ENCODE assay signal across 42 cellular contexts in the genomic region with DNA sequence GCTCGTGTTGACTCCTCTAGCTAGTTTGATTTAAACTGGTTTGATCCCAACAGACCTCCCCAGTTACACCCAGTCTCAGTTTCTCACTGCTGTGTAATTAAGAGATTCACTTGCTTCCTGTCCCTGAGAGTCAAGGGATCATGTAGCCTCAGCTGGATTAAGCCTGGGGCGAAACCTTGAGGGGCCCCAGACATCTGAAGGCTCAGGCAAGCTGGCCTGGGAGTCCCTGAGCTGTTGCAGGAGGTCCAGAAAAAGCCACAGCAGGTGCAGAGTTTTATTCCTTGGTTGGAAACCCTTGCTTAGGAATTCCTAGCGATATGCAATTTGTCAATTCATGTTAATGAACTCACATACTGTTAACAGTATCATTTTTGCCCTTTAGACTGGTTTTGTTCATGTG. TPM values are rescaled to one million over a fixed set of nuclear protein-coding genes. Genes with fewer than 3 reads are reported as not detected.
"Had no signal": no experiment of that assay in that cellular context is flagged by ENCODE, and none has a peak within 500 bp of the region (broad histone marks: within the 10 kb centered on the region; RNA-seq: fewer than 3 reads in every experiment).

No MANE protein-coding gene starts in this region.

- H3K9me3 ChIP-seq: body of pancreas, MG63 had no signal

- H3K27ac ChIP-seq: body of pancreas, breast epithelium, RWPE1, VCaP had no signal

- ATAC-seq: activated CD8-positive, alpha-beta memory T cell treated with anti-CD3 and anti-CD28 coated beads, Interleukin-2, amount 10 ng/mL, durations not matched to agents 7 days and 5 days; activated T-cell treated with anti-CD3 and anti-CD28 coated beads, Interleukin-2, amount 50 U/mL, for 72 hours; activated T-helper 17 cell treated with anti-CD3 and anti-CD28 coated beads, Interleukin-2, amount 50 U/mL, for 72 hours; body of pancreas; PC-3; Right ventricle myocardium inferior had no signal

- DNase-seq: activated CD4-positive, alpha-beta memory T cell treated with anti-CD3 and anti-CD28 coated beads, Interleukin-2, amount 10 ng/mL, durations not matched to agents 7 days and 5 days; activated CD4-positive, alpha-beta T cell treated with anti-CD3 and anti-CD28 coated beads for 1 hour; activated CD4-positive, alpha-beta T cell treated with anti-CD3 and anti-CD28 coated beads for 48 hours; activated CD4-positive, CD25-positive, alpha-beta regulatory T cell; activated CD8-positive, alpha-beta memory T cell treated with anti-CD3 and anti-CD28 coated beads for 24 hours; activated CD8-positive, alpha-beta memory T cell treated with anti-CD3 and anti-CD28 coated beads, Interleukin-2, amount 10 ng/mL, durations not matched to agents 7 days and 5 days; activated CD8-positive, alpha-beta memory T cell treated with anti-CD3 and anti-CD28 coated beads, Interleukin-2, amount 50 U/mL, for 48 hours; activated effector memory CD4-positive, alpha-beta T cell treated with anti-CD3 and anti-CD28 coated beads, Interleukin-2, amount 50 U/mL, for 16 hours; activated naive CD4-positive, alpha-beta T cell; activated naive CD8-positive, alpha-beta T cell treated with anti-CD3 and anti-CD28 coated beads, Interleukin-2, amount 10 ng/mL, durations not matched to agents 7 days and 5 days; activated T-cell treated with anti-CD3 and anti-CD28 coated beads, Interleukin-2, amount 50 U/mL, for 72 hours; amygdala; body of pancreas; caudate nucleus; Kasumi-1; KG1; MG63; NCI-H1048; NCI-H1105 treated with DMSO at 0.1 percent for 48 hours; NCI-H1436; NCI-H1694; NCI-H1930; NCI-H2081 treated with DMSO at 0.1 percent for 48 hours; NCI-H226; NCI-H446 treated with DMSO at 0.1 percent for 48 hours; NCI-H524; NCI-H69; NK-92 treated with Interleukin-12 subunit alpha and Interleukin-12 subunit beta, amount 100 ng/mL, for 24 hours; PC-3; SIG-M5; SW 1271; T-helper 1 cell; T-helper 2 cell; T-helper 9 cell had no signal

- H3K36me3 ChIP-seq: breast epithelium, MG63 had no signal

- H3K27me3 Mint-ChIP-seq: activated CD4-positive, alpha-beta memory T cell treated with anti-CD3 and anti-CD28 coated beads, Interleukin-2, amount 10 ng/mL, durations not matched to agents 7 days and 5 days; activated T-helper 17 cell treated with anti-CD3 and anti-CD28 coated beads, Interleukin-2, amount 50 U/mL, for 72 hours had no signal

- H3K4me1 Mint-ChIP-seq: activated CD4-positive, alpha-beta memory T cell treated with anti-CD3 and anti-CD28 coated beads, Interleukin-2, amount 10 ng/mL, durations not matched to agents 7 days and 5 days; activated CD8-positive, alpha-beta memory T cell treated with anti-CD3 and anti-CD28 coated beads, Interleukin-2, amount 10 ng/mL, durations not matched to agents 7 days and 5 days; activated naive CD4-positive, alpha-beta T cell treated with anti-CD3 and anti-CD28 coated beads, Interleukin-2, amount 50 U/mL, for 24 hours; activated naive CD8-positive, alpha-beta T cell treated with anti-CD3 and anti-CD28 coated beads, Interleukin-2, amount 10 ng/mL, durations not matched to agents 7 days and 5 days; activated T-helper 17 cell treated with anti-CD3 and anti-CD28 coated beads, Interleukin-2, amount 50 U/mL, for 72 hours had no signal

- H3K9me3 Mint-ChIP-seq: activated T-helper 17 cell treated with anti-CD3 and anti-CD28 coated beads, Interleukin-2, amount 50 U/mL, for 72 hours had no signal

- H3K4me1 ChIP-seq: body of pancreas, breast epithelium had no signal

- H3K4me3 Mint-ChIP-seq: activated CD4-positive, alpha-beta memory T cell treated with anti-CD3 and anti-CD28 coated beads, Interleukin-2, amount 10 ng/mL, durations not matched to agents 7 days and 5 days; activated CD8-positive, alpha-beta memory T cell treated with anti-CD3 and anti-CD28 coated beads, Interleukin-2, amount 10 ng/mL, durations not matched to agents 7 days and 5 days; activated naive CD4-positive, alpha-beta T cell treated with anti-CD3 and anti-CD28 coated beads, Interleukin-2, amount 50 U/mL, for 24 hours; activated naive CD8-positive, alpha-beta T cell treated with anti-CD3 and anti-CD28 coated beads, Interleukin-2, amount 10 ng/mL, durations not matched to agents 7 days and 5 days; activated T-cell treated with anti-CD3 and anti-CD28 coated beads, Interleukin-2, amount 50 U/mL, for 72 hours; activated T-helper 17 cell treated with anti-CD3 and anti-CD28 coated beads, Interleukin-2, amount 50 U/mL, for 72 hours had no signal

- H3K4me3 ChIP-seq: body of pancreas, breast epithelium, MG63 had no signal

- H3K27ac Mint-ChIP-seq: activated CD4-positive, alpha-beta memory T cell treated with anti-CD3 and anti-CD28 coated beads, Interleukin-2, amount 10 ng/mL, durations not matched to agents 7 days and 5 days; activated CD8-positive, alpha-beta memory T cell treated with anti-CD3 and anti-CD28 coated beads, Interleukin-2, amount 10 ng/mL, durations not matched to agents 7 days and 5 days; activated naive CD4-positive, alpha-beta T cell treated with anti-CD3 and anti-CD28 coated beads, Interleukin-2, amount 50 U/mL, for 24 hours; activated naive CD8-positive, alpha-beta T cell treated with anti-CD3 and anti-CD28 coated beads, Interleukin-2, amount 10 ng/mL, durations not matched to agents 7 days and 5 days; activated T-cell treated with anti-CD3 and anti-CD28 coated beads, Interleukin-2, amount 50 U/mL, for 72 hours; activated T-helper 17 cell treated with anti-CD3 and anti-CD28 coated beads, Interleukin-2, amount 50 U/mL, for 72 hours had no signal

- H3K36me3 Mint-ChIP-seq: activated CD8-positive, alpha-beta memory T cell treated with anti-CD3 and anti-CD28 coated beads, Interleukin-2, amount 10 ng/mL, durations not matched to agents 7 days and 5 days had no signal

- H3K27me3 ChIP-seq: body of pancreas, breast epithelium, MG63 had no signal

RNA-seq across cellular contexts. Expression of a gene that starts 52.9 kb away (rescaled TPM):
- total RNA-seq: activated CD4-positive, alpha-beta memory T cell treated with anti-CD3 and anti-CD28 coated beads, Interleukin-2, amount 10 ng/mL, durations not matched to agents 7 days and 5 days; activated CD8-positive, alpha-beta memory T cell treated with anti-CD3 and anti-CD28 coated beads, Interleukin-2, amount 10 ng/mL, durations not matched to agents 7 days and 5 days; activated naive CD8-positive, alpha-beta T cell treated with anti-CD3 and anti-CD28 coated beads, Interleukin-2, amount 10 ng/mL, durations not matched to agents 7 days and 5 days; activated T-cell treated with anti-CD3 and anti-CD28 coated beads, Interleukin-2, amount 50 U/mL, for 72 hours; activated T-helper 17 cell treated with anti-CD3 and anti-CD28 coated beads, Interleukin-2, amount 50 U/mL, for 72 hours; astrocyte; body of pancreas; breast epithelium; PC-3; Right ventricle myocardium inferior had no signal
- polyA plus RNA-seq: adipose tissue had no signal

RNA-seq across cellular contexts. Expression of a gene that starts 55.1 kb away (rescaled TPM):
- total RNA-seq: activated CD4-positive, alpha-beta memory T cell treated with anti-CD3 and anti-CD28 coated beads, Interleukin-2, amount 10 ng/mL, durations not matched to agents 7 days and 5 days; activated CD8-positive, alpha-beta memory T cell treated with anti-CD3 and anti-CD28 coated beads, Interleukin-2, amount 10 ng/mL, durations not matched to agents 7 days and 5 days; activated naive CD8-positive, alpha-beta T cell treated with anti-CD3 and anti-CD28 coated beads, Interleukin-2, amount 10 ng/mL, durations not matched to agents 7 days and 5 days; activated T-cell treated with anti-CD3 and anti-CD28 coated beads, Interleukin-2, amount 50 U/mL, for 72 hours; activated T-helper 17 cell treated with anti-CD3 and anti-CD28 coated beads, Interleukin-2, amount 50 U/mL, for 72 hours; astrocyte; body of pancreas; breast epithelium; PC-3; Right ventricle myocardium inferior had no signal
- polyA plus RNA-seq: adipose tissue had no signal
